ENCODE assay signal across 1 cellular context in genomic region chr20:23420943-23421925, GRCh38.
TF ChIP-seq lines count a peak whose summit lies in the region.

Gene NAPB (minus strand): TSS chr20:23421488. CDS start chr20:23421402, 86 bp downstream.

TF ChIP-seq in HepG2, 621 proteins besides CTCF, POLR2A, EP300 and RAD21 (continued from another document and continues in another):
- TF ChIP-seq ZNF777 (CRISPR knock-in tag; IDR thresholded peaks at IDR 0.05): peak; percentile 75
- 0 out of 2 replicates have a peak, but pooled peaks have one; percentile 9 for TF ChIP-seq ZNF549 (CRISPR knock-in tag; IDR thresholded peaks at IDR 0.05)
- TF ChIP-seq CREB1 (IDR thresholded peaks at IDR 0.05): peak; percentile 77
- TF ChIP-seq CREB1 (CRISPR knock-in tag; IDR thresholded peaks at IDR 0.05): no peak
- no peak for TF ChIP-seq PLRG1 (conservative IDR thresholded peaks at IDR 0.05)
- no peak for TF ChIP-seq FOXA1 (IDR thresholded peaks at IDR 0.05)
- TF ChIP-seq FOXA1 (CRISPR knock-in tag; IDR thresholded peaks at IDR 0.05): peak; percentile 30; the same call in 1 of the 2 replicates
- TF ChIP-seq SCMH1 (CRISPR knock-in tag; IDR thresholded peaks at IDR 0.05; ENCODE audit: borderline replicate concordance): no peak
- no peak; the same call in 1 of the 2 replicates for TF ChIP-seq ZNF367 (CRISPR knock-in tag; IDR thresholded peaks at IDR 0.05; ENCODE audit: borderline replicate concordance)
- peak; percentile 73 for TF ChIP-seq ZHX2 (IDR thresholded peaks at IDR 0.05; ENCODE audit: low read depth)
- peak; percentile 64; the same call in 1 of the 2 replicates for TF ChIP-seq ZHX2 (CRISPR knock-in tag; IDR thresholded peaks at IDR 0.05; ENCODE audit: borderline replicate concordance)
- peak; percentile 74 for TF ChIP-seq TGIF2 (CRISPR knock-in tag; IDR thresholded peaks at IDR 0.05)
- TF ChIP-seq, protein P1, sequence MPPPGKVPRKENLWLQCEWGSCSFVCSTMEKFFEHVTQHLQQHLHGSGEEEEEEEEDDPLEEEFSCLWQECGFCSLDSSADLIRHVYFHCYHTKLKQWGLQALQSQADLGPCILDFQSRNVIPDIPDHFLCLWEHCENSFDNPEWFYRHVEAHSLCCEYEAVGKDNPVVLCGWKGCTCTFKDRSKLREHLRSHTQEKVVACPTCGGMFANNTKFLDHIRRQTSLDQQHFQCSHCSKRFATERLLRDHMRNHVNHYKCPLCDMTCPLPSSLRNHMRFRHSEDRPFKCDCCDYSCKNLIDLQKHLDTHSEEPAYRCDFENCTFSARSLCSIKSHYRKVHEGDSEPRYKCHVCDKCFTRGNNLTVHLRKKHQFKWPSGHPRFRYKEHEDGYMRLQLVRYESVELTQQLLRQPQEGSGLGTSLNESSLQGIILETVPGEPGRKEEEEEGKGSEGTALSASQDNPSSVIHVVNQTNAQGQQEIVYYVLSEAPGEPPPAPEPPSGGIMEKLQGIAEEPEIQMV (CRISPR knock-in tag; IDR thresholded peaks at IDR 0.05; ENCODE audit: low read depth): no peak
- no peak for TF ChIP-seq SSRP1 (CRISPR knock-in tag; IDR thresholded peaks at IDR 0.05)
- no peak for TF ChIP-seq PRPF4 (IDR thresholded peaks at IDR 0.05; ENCODE audit: low read depth, low read length, poor library complexity, severe bottlenecking)
- peak; percentile 98 for TF ChIP-seq GMEB1 (CRISPR knock-in tag; IDR thresholded peaks at IDR 0.05; ENCODE audit: borderline replicate concordance)
- peak; percentile 94; the same call in 1 of the 2 replicates for TF ChIP-seq ZNF597 (CRISPR knock-in tag; IDR thresholded peaks at IDR 0.05)
- TF ChIP-seq CCDC6 (CRISPR knock-in tag; IDR thresholded peaks at IDR 0.05): peak; percentile 72; the same call in 1 of the 2 replicates
- TF ChIP-seq XRCC5 (optimal IDR thresholded peaks at IDR 0.05; ENCODE audit: low read length): peak; percentile 96
- peak; percentile 54 for TF ChIP-seq GATAD2A (CRISPR knock-in tag; IDR thresholded peaks at IDR 0.05)
- peak; percentile 67 for TF ChIP-seq HNRNPK (IDR thresholded peaks at IDR 0.05; ENCODE audit: low read depth, low read length, poor library complexity, severe bottlenecking)
- TF ChIP-seq, protein P2, sequence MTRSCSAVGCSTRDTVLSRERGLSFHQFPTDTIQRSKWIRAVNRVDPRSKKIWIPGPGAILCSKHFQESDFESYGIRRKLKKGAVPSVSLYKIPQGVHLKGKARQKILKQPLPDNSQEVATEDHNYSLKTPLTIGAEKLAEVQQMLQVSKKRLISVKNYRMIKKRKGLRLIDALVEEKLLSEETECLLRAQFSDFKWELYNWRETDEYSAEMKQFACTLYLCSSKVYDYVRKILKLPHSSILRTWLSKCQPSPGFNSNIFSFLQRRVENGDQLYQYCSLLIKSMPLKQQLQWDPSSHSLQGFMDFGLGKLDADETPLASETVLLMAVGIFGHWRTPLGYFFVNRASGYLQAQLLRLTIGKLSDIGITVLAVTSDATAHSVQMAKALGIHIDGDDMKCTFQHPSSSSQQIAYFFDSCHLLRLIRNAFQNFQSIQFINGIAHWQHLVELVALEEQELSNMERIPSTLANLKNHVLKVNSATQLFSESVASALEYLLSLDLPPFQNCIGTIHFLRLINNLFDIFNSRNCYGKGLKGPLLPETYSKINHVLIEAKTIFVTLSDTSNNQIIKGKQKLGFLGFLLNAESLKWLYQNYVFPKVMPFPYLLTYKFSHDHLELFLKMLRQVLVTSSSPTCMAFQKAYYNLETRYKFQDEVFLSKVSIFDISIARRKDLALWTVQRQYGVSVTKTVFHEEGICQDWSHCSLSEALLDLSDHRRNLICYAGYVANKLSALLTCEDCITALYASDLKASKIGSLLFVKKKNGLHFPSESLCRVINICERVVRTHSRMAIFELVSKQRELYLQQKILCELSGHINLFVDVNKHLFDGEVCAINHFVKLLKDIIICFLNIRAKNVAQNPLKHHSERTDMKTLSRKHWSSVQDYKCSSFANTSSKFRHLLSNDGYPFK (CRISPR knock-in tag; IDR thresholded peaks at IDR 0.05; ENCODE audit: borderline replicate concordance): peak; percentile 64; the same call in 1 of the 2 replicates
- TF ChIP-seq, protein P3, sequence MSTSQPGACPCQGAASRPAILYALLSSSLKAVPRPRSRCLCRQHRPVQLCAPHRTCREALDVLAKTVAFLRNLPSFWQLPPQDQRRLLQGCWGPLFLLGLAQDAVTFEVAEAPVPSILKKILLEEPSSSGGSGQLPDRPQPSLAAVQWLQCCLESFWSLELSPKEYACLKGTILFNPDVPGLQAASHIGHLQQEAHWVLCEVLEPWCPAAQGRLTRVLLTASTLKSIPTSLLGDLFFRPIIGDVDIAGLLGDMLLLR (CRISPR knock-in tag; IDR thresholded peaks at IDR 0.05): peak; percentile 37; the same call in 1 of the 2 replicates
- TF ChIP-seq ZFP36L1 (CRISPR knock-in tag; IDR thresholded peaks at IDR 0.05): peak; percentile 43; the same call in 1 of the 2 replicates
- no peak for TF ChIP-seq EHMT2 (IDR thresholded peaks at IDR 0.05; ENCODE audit: borderline replicate concordance, low read depth, low read length)
- no peak for TF ChIP-seq SOX13 (IDR thresholded peaks at IDR 0.05)
- TF ChIP-seq SOX13 (CRISPR knock-in tag; conservative IDR thresholded peaks at IDR 0.05 in 1 of 2, IDR thresholded peaks at IDR 0.05 in 1 of 2): peak in 1 of 2 experiments; percentile 61; a peak in 2 of 4 replicates
- TF ChIP-seq POGZ (CRISPR knock-in tag; IDR thresholded peaks at IDR 0.05): peak; percentile 74
- TF ChIP-seq ZNF724P (CRISPR knock-in tag; IDR thresholded peaks at IDR 0.05; ENCODE audit: borderline replicate concordance): peak; percentile 93
- TF ChIP-seq ZNF256 (CRISPR knock-in tag; conservative IDR thresholded peaks at IDR 0.05): no peak
- no peak for TF ChIP-seq TRIM22 (IDR thresholded peaks at IDR 0.05)
- TF ChIP-seq MED1 (CRISPR knock-in tag; IDR thresholded peaks at IDR 0.05): peak; percentile 62
- TF ChIP-seq, protein P4, sequence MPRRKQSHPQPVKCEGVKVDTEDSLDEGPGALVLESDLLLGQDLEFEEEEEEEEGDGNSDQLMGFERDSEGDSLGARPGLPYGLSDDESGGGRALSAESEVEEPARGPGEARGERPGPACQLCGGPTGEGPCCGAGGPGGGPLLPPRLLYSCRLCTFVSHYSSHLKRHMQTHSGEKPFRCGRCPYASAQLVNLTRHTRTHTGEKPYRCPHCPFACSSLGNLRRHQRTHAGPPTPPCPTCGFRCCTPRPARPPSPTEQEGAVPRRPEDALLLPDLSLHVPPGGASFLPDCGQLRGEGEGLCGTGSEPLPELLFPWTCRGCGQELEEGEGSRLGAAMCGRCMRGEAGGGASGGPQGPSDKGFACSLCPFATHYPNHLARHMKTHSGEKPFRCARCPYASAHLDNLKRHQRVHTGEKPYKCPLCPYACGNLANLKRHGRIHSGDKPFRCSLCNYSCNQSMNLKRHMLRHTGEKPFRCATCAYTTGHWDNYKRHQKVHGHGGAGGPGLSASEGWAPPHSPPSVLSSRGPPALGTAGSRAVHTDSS (CRISPR knock-in tag; conservative IDR thresholded peaks at IDR 0.05): 0 out of 2 replicates have a peak, but pooled peaks have one; percentile 12
- TF ChIP-seq SKI (IDR thresholded peaks at IDR 0.05; ENCODE audit: partially characterized antibody): peak; percentile 87
- no peak; the same call in 1 of the 2 replicates for TF ChIP-seq DNMT3B (CRISPR knock-in tag; conservative IDR thresholded peaks at IDR 0.05)
- TF ChIP-seq ZBTB7A (CRISPR knock-in tag; IDR thresholded peaks at IDR 0.05): no peak; the same call in 1 of the 2 replicates
- no peak; the same call in 1 of the 2 replicates for TF ChIP-seq SMAD1 (CRISPR knock-in tag; IDR thresholded peaks at IDR 0.05; ENCODE audit: borderline replicate concordance, low read depth)
- TF ChIP-seq HIVEP1 (CRISPR knock-in tag; IDR thresholded peaks at IDR 0.05): peak; percentile 86; the same call in 1 of the 2 replicates
- TF ChIP-seq SATB2 (CRISPR knock-in tag; IDR thresholded peaks at IDR 0.05): no peak
- peak in 1 of 2 experiments; percentile 97; a peak in 2 of 4 replicates for TF ChIP-seq KLF16 (CRISPR knock-in tag; IDR thresholded peaks at IDR 0.05)
- TF ChIP-seq, protein P5, sequence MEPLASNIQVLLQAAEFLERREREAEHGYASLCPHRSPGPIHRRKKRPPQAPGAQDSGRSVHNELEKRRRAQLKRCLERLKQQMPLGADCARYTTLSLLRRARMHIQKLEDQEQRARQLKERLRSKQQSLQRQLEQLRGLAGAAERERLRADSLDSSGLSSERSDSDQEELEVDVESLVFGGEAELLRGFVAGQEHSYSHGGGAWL (CRISPR knock-in tag; IDR thresholded peaks at IDR 0.05): peak; percentile 97
- no peak; the same call in 1 of the 2 replicates for TF ChIP-seq ZNF547 (CRISPR knock-in tag; IDR thresholded peaks at IDR 0.05)
- TF ChIP-seq ZSCAN31 (CRISPR knock-in tag; IDR thresholded peaks at IDR 0.05; ENCODE audit: low read depth): peak; percentile 69; the same call in 1 of the 2 replicates
- TF ChIP-seq NR2F1 (CRISPR knock-in tag; IDR thresholded peaks at IDR 0.05): 0 out of 4 replicates have a peak, but pooled peaks of 1 of the 2 experiments have one; percentile 25
- TF ChIP-seq MIXL1 (CRISPR knock-in tag; IDR thresholded peaks at IDR 0.05): 0 out of 2 replicates have a peak, but pooled peaks have one; percentile 45
- peak; percentile 22; the same call in 1 of the 2 replicates for TF ChIP-seq RARA (CRISPR knock-in tag; IDR thresholded peaks at IDR 0.05)
- TF ChIP-seq ZNF773 (CRISPR knock-in tag; IDR thresholded peaks at IDR 0.05; ENCODE audit: borderline replicate concordance): no peak; the same call in 1 of the 2 replicates
